Comparison of ENCODE assay signal across 12 cellular contexts in the genomic region with DNA sequence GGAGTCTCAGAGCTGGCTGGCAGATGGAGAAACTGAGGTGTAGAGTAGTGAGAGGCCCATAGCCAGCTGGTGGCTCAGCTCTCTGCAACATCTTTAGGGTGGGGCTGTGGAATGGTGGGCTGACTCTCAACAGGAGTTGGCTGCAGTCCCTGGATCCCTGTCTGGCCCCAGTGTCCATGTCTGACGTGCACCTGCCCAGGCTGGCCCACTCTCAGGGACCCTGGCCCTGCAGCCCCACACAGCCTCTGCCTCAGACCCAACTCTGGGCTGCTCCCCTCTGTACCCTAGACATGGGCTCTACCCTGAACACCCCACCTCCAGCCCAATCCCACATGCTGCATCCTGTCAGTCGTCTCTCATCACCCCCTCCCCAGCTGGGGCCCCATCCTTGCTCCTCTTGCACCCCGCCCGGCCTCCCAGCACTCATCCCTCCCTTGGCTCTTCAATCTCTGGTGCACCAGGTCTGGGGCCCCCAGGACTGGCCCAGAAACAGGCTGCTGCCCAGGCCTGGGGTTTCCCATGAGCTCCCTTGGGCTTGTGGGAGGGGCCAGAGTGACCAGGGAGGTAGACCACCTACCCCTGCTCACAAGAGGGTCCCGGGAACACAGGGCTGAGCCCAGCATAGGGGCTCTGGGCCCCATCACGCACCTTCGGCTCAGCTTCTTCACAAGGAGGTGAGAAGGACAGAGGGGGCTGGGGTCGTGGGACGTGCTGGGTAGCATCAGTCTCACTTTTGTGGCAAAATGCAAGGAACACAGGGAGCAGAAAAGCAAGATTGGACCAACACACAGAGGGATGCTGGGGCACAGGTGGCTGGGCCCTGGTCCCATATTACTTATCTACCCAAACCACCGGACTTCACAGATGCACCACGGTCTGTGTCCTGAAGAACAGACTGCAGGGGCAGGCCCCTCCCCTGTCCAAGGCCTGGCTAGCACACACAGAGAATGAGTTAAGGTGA. TPM values are rescaled to one million over a fixed set of nuclear protein-coding genes. Genes with fewer than 3 reads are reported as not detected.
DNase-seq lines count a peak whose midpoint lies in the region; ATAC-seq and TF ChIP-seq lines count a peak whose summit lies in the region.
"Had no signal": no experiment of that assay in that cellular context is flagged by ENCODE, and none has a peak within 500 bp of the region (broad histone marks: within the 10 kb centered on the region; RNA-seq: fewer than 3 reads in every experiment).

No MANE protein-coding gene starts in this region.

- H3K27ac ChIP-seq in RWPE1 (peak overlapping the region; percentile 67), right atrium auricular region (peak overlapping the region; percentile 94 to 97)
- H3K27ac ChIP-seq: ovary had no signal

- H3K4me3 ChIP-seq in BE2C (ENCODE audit: low read depth, low read length) (peak overlapping the region; percentile 83), right atrium auricular region (no peak overlapping the region), neuron (ENCODE audit: low read length) (peak overlapping the region; percentile 76)

- H3K36me3 ChIP-seq in BE2C, result peaks cover 50% of the 10 kb centered on the region
- peaks cover 16% of the 10 kb centered on the region for H3K36me3 ChIP-seq in right atrium auricular region
- peaks cover 28% of the 10 kb centered on the region for H3K36me3 ChIP-seq in neuron (ENCODE audit: insufficient read depth, low read length)
- H3K36me3 ChIP-seq: ovary had no signal

- DNase-seq in BE2C, result peak; percentile 11
- no peak for DNase-seq in RWPE1 (ENCODE audit: low spot score)
- DNase-seq in right atrium auricular region (ENCODE audit: low spot score), result no peak
- DNase-seq in activated CD8-positive, alpha-beta T cell treated with anti-CD3 and anti-CD28 coated beads, Interleukin-2, amount 10 ng/mL, durations not matched to agents 7 days and 5 days, result no peak
- no peak for DNase-seq in activated T-cell treated with anti-CD3 and anti-CD28 coated beads, Interleukin-2, amount 50 U/mL, for 1 hour
- no peak for DNase-seq in activated gamma-delta T cell (lab: John Stamatoyannopoulos, UW)
- DNase-seq in stimulated activated naive CD4-positive, alpha-beta T cell (lab: John Stamatoyannopoulos, UW), result no peak
- DNase-seq: stimulated activated CD4-positive, alpha-beta T cell treated with anti-CD3 and anti-CD28 coated beads, Interleukin-4, amount 100 ng/mL, for 4 hours; stimulated activated naive CD8-positive, alpha-beta T cell treated with anti-CD3 and anti-CD28 coated beads, Interleukin-15, amount 100 ng/mL, for 72 hours had no signal

- H3K36me3 Mint-ChIP-seq in activated CD8-positive, alpha-beta T cell treated with anti-CD3 and anti-CD28 coated beads, Interleukin-2, amount 10 ng/mL, durations not matched to agents 7 days and 5 days (ENCODE audit: low read depth), result no peaks in the 10 kb centered on the region
- H3K36me3 Mint-ChIP-seq: activated naive CD4-positive, alpha-beta T cell treated with anti-CD3 and anti-CD28 coated beads, Interleukin-2, amount 50 U/mL, for 72 hours had no signal

- no peak overlapping the region for H2AFZ ChIP-seq in neuron (ENCODE audit: low read depth, low read length)

- POLR2A ChIA-PET in RWPE1 (lab: Yijun Ruan, JAX; ENCODE audit: low non-redundant PET), result no interaction called here
- POLR2A ChIA-PET in activated CD8-positive, alpha-beta T cell treated with anti-CD3 and anti-CD28 coated beads, Interleukin-2, amount 10 ng/mL, durations not matched to agents 7 days and 5 days (lab: Charles Lee), result interaction anchor here (0.5 kb wide), 1 partner anchor 1907 kb away, joined by 4 read pairs; a partner anchor contains a TSS

- H3K27me3 Mint-ChIP-seq in activated CD8-positive, alpha-beta T cell treated with anti-CD3 and anti-CD28 coated beads, Interleukin-2, amount 10 ng/mL, durations not matched to agents 7 days and 5 days (ENCODE audit: low read depth), result no peaks in the 10 kb centered on the region

- peaks cover 3% of the 10 kb centered on the region for H3K4me1 Mint-ChIP-seq in activated CD8-positive, alpha-beta T cell treated with anti-CD3 and anti-CD28 coated beads, Interleukin-2, amount 10 ng/mL, durations not matched to agents 7 days and 5 days (ENCODE audit: low read depth)
- H3K4me1 Mint-ChIP-seq: stimulated activated naive CD8-positive, alpha-beta T cell treated with anti-CD3 and anti-CD28 coated beads, Interleukin-15, amount 100 ng/mL, for 72 hours had no signal

- no peak for ATAC-seq in activated CD8-positive, alpha-beta T cell treated with anti-CD3 and anti-CD28 coated beads, Interleukin-2, amount 10 ng/mL, durations not matched to agents 7 days and 5 days

- no peak overlapping the region for H3K27ac Mint-ChIP-seq in activated CD8-positive, alpha-beta T cell treated with anti-CD3 and anti-CD28 coated beads, Interleukin-2, amount 10 ng/mL, durations not matched to agents 7 days and 5 days
- H3K27ac Mint-ChIP-seq: activated naive CD4-positive, alpha-beta T cell treated with anti-CD3 and anti-CD28 coated beads, Interleukin-2, amount 50 U/mL, for 72 hours had no signal

- no peaks in the 10 kb centered on the region for H3K9me3 Mint-ChIP-seq in activated CD8-positive, alpha-beta T cell treated with anti-CD3 and anti-CD28 coated beads, Interleukin-2, amount 10 ng/mL, durations not matched to agents 7 days and 5 days (ENCODE audit: insufficient read depth)
- H3K9me3 Mint-ChIP-seq: activated naive CD4-positive, alpha-beta T cell treated with anti-CD3 and anti-CD28 coated beads, Interleukin-2, amount 50 U/mL, for 72 hours; stimulated activated naive CD8-positive, alpha-beta T cell treated with anti-CD3 and anti-CD28 coated beads, Interleukin-15, amount 100 ng/mL, for 72 hours had no signal

- H3K4me1 ChIP-seq in BE2C, result peaks cover 39% of the 10 kb centered on the region
- H3K4me1 ChIP-seq in right atrium auricular region, result peaks cover 0 to 49% of the 10 kb centered on the region in 2 donors
- H3K4me1 ChIP-seq in neuron (ENCODE audit: insufficient read depth, low read length), result peaks cover 32% of the 10 kb centered on the region

- no peaks in the 10 kb centered on the region for H3K27me3 ChIP-seq in BE2C
- no peaks in the 10 kb centered on the region for H3K27me3 ChIP-seq in right atrium auricular region
- H3K27me3 ChIP-seq in neuron (ENCODE audit: insufficient read depth, low read length), result no peaks in the 10 kb centered on the region
- H3K27me3 ChIP-seq: ovary had no signal

- TF ChIP-seq CTCF in BE2C (IDR thresholded peaks at IDR 0.05; ENCODE audit: low read depth, low read length), result no peak
- TF ChIP-seq CTCF in RWPE1 (conservative IDR thresholded peaks at IDR 0.05; ENCODE audit: low read depth), result no peak
- TF ChIP-seq CTCF in right atrium auricular region (IDR thresholded peaks at IDR 0.05), result no peak

- no peak overlapping the region for H3K4me3 Mint-ChIP-seq in activated CD8-positive, alpha-beta T cell treated with anti-CD3 and anti-CD28 coated beads, Interleukin-2, amount 10 ng/mL, durations not matched to agents 7 days and 5 days

- CTCF ChIA-PET in RWPE1 (lab: Yijun Ruan, JAX), result interaction anchor here (0.7 kb wide), 1 partner anchor 28 kb away, joined by 3 read pairs; no protein-coding TSS in a partner anchor
- CTCF ChIA-PET in activated CD8-positive, alpha-beta T cell treated with anti-CD3 and anti-CD28 coated beads, Interleukin-2, amount 10 ng/mL, durations not matched to agents 7 days and 5 days (lab: Charles Lee), result interaction anchor here (2.0 kb wide), 1 partner anchor 144 kb away, joined by 7 read pairs; no protein-coding TSS in a partner anchor

- H3K9me3 ChIP-seq in BE2C (no peaks in the 10 kb centered on the region), right atrium auricular region (no peaks in the 10 kb centered on the region), neuron (ENCODE audit: low read length) (no peaks in the 10 kb centered on the region)
- H3K9me3 ChIP-seq: ovary had no signal

RNA-seq across cellular contexts. Expression of a gene that starts 31.5 kb away (rescaled TPM):
- polyA plus RNA-seq in BE2C (2012; ENCODE audit: insufficient read depth, insufficient read length, low read depth), result 335 TPM
- total RNA-seq in right atrium auricular region, result 10 to 100 TPM; 16.7 to 35.8 TPM
- 1 to 10 TPM in 1 of 2 experiments, under 1 TPM in 1; 0.86 to 1.4 TPM for total RNA-seq in activated CD8-positive, alpha-beta T cell treated with anti-CD3 and anti-CD28 coated beads, Interleukin-2, amount 10 ng/mL, durations not matched to agents 7 days and 5 days

RNA-seq across cellular contexts. Expression of a gene that starts 35.8 kb away (rescaled TPM):
- 8.0 TPM for polyA plus RNA-seq in BE2C (2012; ENCODE audit: insufficient read depth, insufficient read length, low read depth)
- 100 to 1,000 TPM in 1 of 2 donors, 10 to 100 TPM in 1; 95.2 to 101 TPM for total RNA-seq in right atrium auricular region
- 10 to 100 TPM; 39.1 to 43.3 TPM for total RNA-seq in activated CD8-positive, alpha-beta T cell treated with anti-CD3 and anti-CD28 coated beads, Interleukin-2, amount 10 ng/mL, durations not matched to agents 7 days and 5 days

RNA-seq across cellular contexts. Expression of a gene that starts 43.5 kb away (rescaled TPM):
- 46.2 TPM for polyA plus RNA-seq in BE2C (2012; ENCODE audit: insufficient read depth, insufficient read length, low read depth)
- 10 to 100 TPM; 16.2 to 18.4 TPM for total RNA-seq in right atrium auricular region
- total RNA-seq in activated CD8-positive, alpha-beta T cell treated with anti-CD3 and anti-CD28 coated beads, Interleukin-2, amount 10 ng/mL, durations not matched to agents 7 days and 5 days, result 10 to 100 TPM; 16.1 to 19.3 TPM

RNA-seq across cellular contexts. Expression of a gene that starts 43.6 kb away (rescaled TPM):
- polyA plus RNA-seq in BE2C (2012; ENCODE audit: insufficient read depth, insufficient read length, low read depth), result 286 TPM
- 100 to 1,000 TPM; 142 to 195 TPM for total RNA-seq in right atrium auricular region
- 10 to 100 TPM; 92.8 to 97.1 TPM for total RNA-seq in activated CD8-positive, alpha-beta T cell treated with anti-CD3 and anti-CD28 coated beads, Interleukin-2, amount 10 ng/mL, durations not matched to agents 7 days and 5 days

Comparison
In these comparisons a context has a peak if more than half of its experiments do, and no peak if none do; other contexts are left out.
1. H3K4me3 ChIP-seq: peak in BE2C (single experiment) and neuron (single experiment); none in right atrium auricular region (0 of 2).
2. RNA of a gene that starts 31.5 kb away (total RNA-seq): 16.7 to 35.8 TPM in right atrium auricular region; 0.86 to 1.4 TPM in activated CD8-positive, alpha-beta T cell treated with anti-CD3 and anti-CD28 coated beads, Interleukin-2, amount 10 ng/mL, durations not matched to agents 7 days and 5 days; every median in the first group is over 4 times any median in the second.